ENCODE assay signal across 22 cellular contexts in the genomic region with DNA sequence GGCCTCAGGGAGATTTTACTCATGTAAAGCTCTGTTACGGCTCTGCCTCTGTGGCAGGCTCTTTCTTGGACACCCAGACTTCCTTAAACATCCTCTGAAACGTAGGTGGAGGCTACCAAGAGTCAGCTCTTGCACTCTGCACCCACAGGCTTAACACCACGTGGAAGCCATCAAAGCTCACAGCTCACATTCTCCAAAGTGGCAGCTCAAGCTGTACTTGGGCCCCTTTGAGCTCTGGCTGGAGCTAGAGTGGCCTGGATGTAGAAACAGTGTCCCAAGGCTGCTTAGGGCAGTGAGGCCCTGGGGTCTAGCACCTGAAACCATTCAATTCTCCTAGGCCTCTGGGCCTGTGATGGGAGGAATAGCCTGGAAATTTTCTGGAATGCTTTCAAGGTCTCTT.
"Had no signal": no experiment of that assay in that cellular context is flagged by ENCODE, and none has a peak within 500 bp of the region (broad histone marks: within the 10 kb centered on the region; RNA-seq: fewer than 3 reads in every experiment).

No MANE protein-coding gene starts in this region.

- H3K9me3 ChIP-seq: esophagus muscularis mucosa, lower lobe of right lung, mucosa of descending colon had no signal

- H3K27me3 ChIP-seq: dorsolateral prefrontal cortex, esophagus muscularis mucosa, foreskin keratinocyte, gastroesophageal sphincter, heart right ventricle, left lung had no signal

- H3K4me3 Mint-ChIP-seq: mesothelial cell of epicardium had no signal

- H3K36me3 Mint-ChIP-seq: mesothelial cell of epicardium had no signal

- FAIRE-seq: colon, endothelial cell of umbilical vein, frontal cortex, islet of Langerhans, keratinocyte had no signal

- H3K27ac ChIP-seq: coronary artery, dorsolateral prefrontal cortex, esophagus muscularis mucosa, foreskin keratinocyte, gastroesophageal sphincter, heart right ventricle, left lung, lower lobe of right lung had no signal

- H3K4me1 Mint-ChIP-seq: mesothelial cell of epicardium had no signal

- H3K36me3 ChIP-seq: esophagus muscularis mucosa, gastroesophageal sphincter, heart right ventricle, left lung, lower lobe of right lung had no signal

- H3K27ac Mint-ChIP-seq: mesothelial cell of epicardium had no signal

- ATAC-seq: foreskin keratinocyte, gastroesophageal sphincter, heart right ventricle, left cardiac atrium, left lung, left ventricle myocardium superior, lower lobe of right lung, mucosa of descending colon had no signal

- H3K4me3 ChIP-seq: coronary artery, dorsolateral prefrontal cortex, esophagus muscularis mucosa, gastroesophageal sphincter, heart right ventricle, left lung, lower lobe of right lung, mucosa of descending colon had no signal

- H3K4me1 ChIP-seq: esophagus muscularis mucosa, foreskin keratinocyte, gastroesophageal sphincter, heart right ventricle, left lung, lower lobe of right lung had no signal

- DNase-seq: dermis blood vessel endothelial cell; dorsolateral prefrontal cortex; effector CD4-positive, alpha-beta T cell; effector memory CD4-positive, alpha-beta T cell; foreskin keratinocyte; heart right ventricle; hippocampal formation; left cardiac atrium; left lung; left ventricle myocardium superior; lower lobe of right lung; mesenchymal stem cell; mucosa of descending colon had no signal
